Comparison of ENCODE assay signal across 1 cellular context in genomic region chr9:88976888-88977257, GRCh38.
TF ChIP-seq lines count a peak whose summit lies in the region.

No MANE protein-coding gene starts in this region.

TF ChIP-seq in GM23338, 12 proteins besides CTCF, POLR2A, EP300 and RAD21 (continued from another document):
- TF ChIP-seq POLR2AphosphoS5 (IDR thresholded peaks at IDR 0.05; ENCODE audit: low read depth): no peak
- no peak for TF ChIP-seq ETS1 (IDR thresholded peaks at IDR 0.05)
- no peak for TF ChIP-seq ZNF331 (CRISPR knock-in tag; IDR thresholded peaks at IDR 0.05; ENCODE audit: low read depth)
- no peak for TF ChIP-seq ZNF114 (CRISPR knock-in tag; IDR thresholded peaks at IDR 0.05)
- TF ChIP-seq CREB1 (CRISPR knock-in tag; IDR thresholded peaks at IDR 0.05; ENCODE audit: low read depth): no peak
- no peak for TF ChIP-seq EZH2phosphoT487 (IDR thresholded peaks at IDR 0.05; ENCODE audit: unreplicated experiment)
- TF ChIP-seq ZNF462 (CRISPR knock-in tag; IDR thresholded peaks at IDR 0.05): no peak
- no peak for TF ChIP-seq STAT1 (IDR thresholded peaks at IDR 0.05; ENCODE audit: unreplicated experiment)
- no peak for TF ChIP-seq JUNB (IDR thresholded peaks at IDR 0.05; ENCODE audit: unreplicated experiment)
TF ChIP-seq in GM23338: peak in this region for 0.
